ENCODE assay signal across 1 cellular context in the genomic region with DNA sequence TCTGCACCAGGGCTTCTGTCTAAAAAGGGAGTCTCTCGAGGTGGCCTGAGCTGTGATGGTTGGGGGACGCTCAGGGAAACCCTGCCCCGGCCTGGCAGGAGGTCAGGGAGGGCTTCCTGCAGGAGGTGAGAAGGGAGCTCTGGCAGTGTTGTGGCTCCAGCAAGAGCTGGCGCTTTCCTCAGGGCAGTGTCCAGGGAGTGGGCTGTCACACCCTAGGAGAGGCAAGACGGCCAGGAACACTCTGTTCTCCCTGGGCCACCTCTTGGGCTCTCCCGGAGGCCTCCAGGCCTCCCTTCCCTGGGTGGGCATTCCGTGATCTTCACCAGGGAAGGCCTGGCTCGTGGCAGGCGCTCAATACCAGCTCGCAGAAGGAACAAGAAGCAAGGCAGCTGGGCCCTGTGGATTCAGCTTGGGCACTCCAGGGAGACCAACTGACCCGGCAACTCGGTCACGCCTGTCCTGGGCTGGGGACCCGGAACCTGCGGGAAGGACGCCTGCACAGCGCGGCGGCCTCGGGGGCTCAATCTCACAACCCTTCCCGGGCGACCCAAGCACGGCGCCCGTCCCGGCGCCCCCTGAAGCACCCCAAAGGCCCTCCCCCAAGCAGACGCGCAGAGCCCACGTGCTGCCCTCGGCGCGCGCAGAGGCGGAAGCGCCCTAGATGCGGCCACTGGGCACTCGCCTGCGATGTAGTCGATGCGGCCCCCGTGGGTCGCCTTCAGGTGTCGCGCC.
TF ChIP-seq lines count a peak whose summit lies in the region.

No MANE protein-coding gene starts in this region.

TF ChIP-seq in HepG2, 621 proteins besides CTCF, POLR2A, EP300 and RAD21 (continued from another document and continues in another):
- TF ChIP-seq, protein P1, sequence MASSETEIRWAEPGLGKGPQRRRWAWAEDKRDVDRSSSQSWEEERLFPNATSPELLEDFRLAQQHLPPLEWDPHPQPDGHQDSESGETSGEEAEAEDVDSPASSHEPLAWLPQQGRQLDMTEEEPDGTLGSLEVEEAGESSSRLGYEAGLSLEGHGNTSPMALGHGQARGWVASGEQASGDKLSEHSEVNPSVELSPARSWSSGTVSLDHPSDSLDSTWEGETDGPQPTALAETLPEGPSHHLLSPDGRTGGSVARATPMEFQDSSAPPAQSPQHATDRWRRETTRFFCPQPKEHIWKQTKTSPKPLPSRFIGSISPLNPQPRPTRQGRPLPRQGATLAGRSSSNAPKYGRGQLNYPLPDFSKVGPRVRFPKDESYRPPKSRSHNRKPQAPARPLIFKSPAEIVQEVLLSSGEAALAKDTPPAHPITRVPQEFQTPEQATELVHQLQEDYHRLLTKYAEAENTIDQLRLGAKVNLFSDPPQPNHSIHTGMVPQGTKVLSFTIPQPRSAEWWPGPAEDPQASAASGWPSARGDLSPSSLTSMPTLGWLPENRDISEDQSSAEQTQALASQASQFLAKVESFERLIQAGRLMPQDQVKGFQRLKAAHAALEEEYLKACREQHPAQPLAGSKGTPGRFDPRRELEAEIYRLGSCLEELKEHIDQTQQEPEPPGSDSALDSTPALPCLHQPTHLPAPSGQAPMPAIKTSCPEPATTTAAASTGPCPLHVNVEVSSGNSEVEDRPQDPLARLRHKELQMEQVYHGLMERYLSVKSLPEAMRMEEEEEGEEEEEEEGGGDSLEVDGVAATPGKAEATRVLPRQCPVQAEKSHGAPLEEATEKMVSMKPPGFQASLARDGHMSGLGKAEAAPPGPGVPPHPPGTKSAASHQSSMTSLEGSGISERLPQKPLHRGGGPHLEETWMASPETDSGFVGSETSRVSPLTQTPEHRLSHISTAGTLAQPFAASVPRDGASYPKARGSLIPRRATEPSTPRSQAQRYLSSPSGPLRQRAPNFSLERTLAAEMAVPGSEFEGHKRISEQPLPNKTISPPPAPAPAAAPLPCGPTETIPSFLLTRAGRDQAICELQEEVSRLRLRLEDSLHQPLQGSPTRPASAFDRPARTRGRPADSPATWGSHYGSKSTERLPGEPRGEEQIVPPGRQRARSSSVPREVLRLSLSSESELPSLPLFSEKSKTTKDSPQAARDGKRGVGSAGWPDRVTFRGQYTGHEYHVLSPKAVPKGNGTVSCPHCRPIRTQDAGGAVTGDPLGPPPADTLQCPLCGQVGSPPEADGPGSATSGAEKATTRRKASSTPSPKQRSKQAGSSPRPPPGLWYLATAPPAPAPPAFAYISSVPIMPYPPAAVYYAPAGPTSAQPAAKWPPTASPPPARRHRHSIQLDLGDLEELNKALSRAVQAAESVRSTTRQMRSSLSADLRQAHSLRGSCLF (CRISPR knock-in tag; IDR thresholded peaks at IDR 0.05; ENCODE audit: borderline replicate concordance) = peak; percentile 70; the same call in 1 of the 2 replicates
- TF ChIP-seq ZNF143 (CRISPR knock-in tag; IDR thresholded peaks at IDR 0.05) = peak; percentile 32; the same call in 1 of the 2 replicates
- TF ChIP-seq NONO (IDR thresholded peaks at IDR 0.05) = no peak
- TF ChIP-seq NONO (CRISPR knock-in tag; conservative IDR thresholded peaks at IDR 0.05) = no peak
- TF ChIP-seq ZBTB7A (CRISPR knock-in tag; IDR thresholded peaks at IDR 0.05) = peak; percentile 57; the same call in 1 of the 2 replicates
- TF ChIP-seq BRD4 (CRISPR knock-in tag; IDR thresholded peaks at IDR 0.05) = peak; percentile 85; the same call in 1 of the 2 replicates
- TF ChIP-seq, protein P2, sequence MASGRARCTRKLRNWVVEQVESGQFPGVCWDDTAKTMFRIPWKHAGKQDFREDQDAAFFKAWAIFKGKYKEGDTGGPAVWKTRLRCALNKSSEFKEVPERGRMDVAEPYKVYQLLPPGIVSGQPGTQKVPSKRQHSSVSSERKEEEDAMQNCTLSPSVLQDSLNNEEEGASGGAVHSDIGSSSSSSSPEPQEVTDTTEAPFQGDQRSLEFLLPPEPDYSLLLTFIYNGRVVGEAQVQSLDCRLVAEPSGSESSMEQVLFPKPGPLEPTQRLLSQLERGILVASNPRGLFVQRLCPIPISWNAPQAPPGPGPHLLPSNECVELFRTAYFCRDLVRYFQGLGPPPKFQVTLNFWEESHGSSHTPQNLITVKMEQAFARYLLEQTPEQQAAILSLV (CRISPR knock-in tag; IDR thresholded peaks at IDR 0.05; ENCODE audit: borderline replicate concordance) = peak; percentile 81; the same call in 1 of the 2 replicates
- TF ChIP-seq HNF4A (CRISPR knock-in tag; IDR thresholded peaks at IDR 0.05) = peak; percentile 19; the same call in 1 of the 2 replicates
- TF ChIP-seq ZNF232 (CRISPR knock-in tag; IDR thresholded peaks at IDR 0.05; ENCODE audit: borderline replicate concordance) = peak; percentile 93; the same call in 1 of the 2 replicates
- TF ChIP-seq RARG (CRISPR knock-in tag; IDR thresholded peaks at IDR 0.05; ENCODE audit: low read depth) = 0 out of 2 replicates have a peak, but pooled peaks have one; percentile 84
- TF ChIP-seq, protein P3, sequence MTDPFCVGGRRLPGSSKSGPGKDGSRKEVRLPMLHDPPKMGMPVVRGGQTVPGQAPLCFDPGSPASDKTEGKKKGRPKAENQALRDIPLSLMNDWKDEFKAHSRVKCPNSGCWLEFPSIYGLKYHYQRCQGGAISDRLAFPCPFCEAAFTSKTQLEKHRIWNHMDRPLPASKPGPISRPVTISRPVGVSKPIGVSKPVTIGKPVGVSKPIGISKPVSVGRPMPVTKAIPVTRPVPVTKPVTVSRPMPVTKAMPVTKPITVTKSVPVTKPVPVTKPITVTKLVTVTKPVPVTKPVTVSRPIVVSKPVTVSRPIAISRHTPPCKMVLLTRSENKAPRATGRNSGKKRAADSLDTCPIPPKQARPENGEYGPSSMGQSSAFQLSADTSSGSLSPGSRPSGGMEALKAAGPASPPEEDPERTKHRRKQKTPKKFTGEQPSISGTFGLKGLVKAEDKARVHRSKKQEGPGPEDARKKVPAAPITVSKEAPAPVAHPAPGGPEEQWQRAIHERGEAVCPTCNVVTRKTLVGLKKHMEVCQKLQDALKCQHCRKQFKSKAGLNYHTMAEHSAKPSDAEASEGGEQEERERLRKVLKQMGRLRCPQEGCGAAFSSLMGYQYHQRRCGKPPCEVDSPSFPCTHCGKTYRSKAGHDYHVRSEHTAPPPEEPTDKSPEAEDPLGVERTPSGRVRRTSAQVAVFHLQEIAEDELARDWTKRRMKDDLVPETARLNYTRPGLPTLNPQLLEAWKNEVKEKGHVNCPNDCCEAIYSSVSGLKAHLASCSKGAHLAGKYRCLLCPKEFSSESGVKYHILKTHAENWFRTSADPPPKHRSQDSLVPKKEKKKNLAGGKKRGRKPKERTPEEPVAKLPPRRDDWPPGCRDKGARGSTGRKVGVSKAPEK (CRISPR knock-in tag; IDR thresholded peaks at IDR 0.05; ENCODE audit: borderline replicate concordance) = no peak
- TF ChIP-seq NKX3-1 (CRISPR knock-in tag; IDR thresholded peaks at IDR 0.05) = peak; percentile 90
- no peak for TF ChIP-seq NFE2L2 (IDR thresholded peaks at IDR 0.05; ENCODE audit: low read length)
- TF ChIP-seq PHF20 (CRISPR knock-in tag; IDR thresholded peaks at IDR 0.05) = peak; percentile 57; the same call in 1 of the 2 replicates
- 0 out of 2 replicates have a peak, but pooled peaks have one; percentile 76 for TF ChIP-seq NCOA5 (CRISPR knock-in tag; IDR thresholded peaks at IDR 0.05)
- TF ChIP-seq, protein P4, sequence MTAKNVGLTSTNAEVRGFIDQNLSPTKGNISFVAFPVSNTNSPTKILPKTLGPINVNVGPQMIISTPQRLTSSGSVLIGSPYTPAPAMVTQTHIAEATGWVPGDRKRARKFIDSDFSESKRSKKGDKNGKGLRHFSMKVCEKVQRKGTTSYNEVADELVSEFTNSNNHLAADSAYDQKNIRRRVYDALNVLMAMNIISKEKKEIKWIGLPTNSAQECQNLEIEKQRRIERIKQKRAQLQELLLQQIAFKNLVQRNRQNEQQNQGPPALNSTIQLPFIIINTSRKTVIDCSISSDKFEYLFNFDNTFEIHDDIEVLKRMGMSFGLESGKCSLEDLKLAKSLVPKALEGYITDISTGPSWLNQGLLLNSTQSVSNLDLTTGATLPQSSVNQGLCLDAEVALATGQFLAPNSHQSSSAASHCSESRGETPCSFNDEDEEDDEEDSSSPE (CRISPR knock-in tag; IDR thresholded peaks at IDR 0.05) = peak; percentile 72
- TF ChIP-seq, protein P5, sequence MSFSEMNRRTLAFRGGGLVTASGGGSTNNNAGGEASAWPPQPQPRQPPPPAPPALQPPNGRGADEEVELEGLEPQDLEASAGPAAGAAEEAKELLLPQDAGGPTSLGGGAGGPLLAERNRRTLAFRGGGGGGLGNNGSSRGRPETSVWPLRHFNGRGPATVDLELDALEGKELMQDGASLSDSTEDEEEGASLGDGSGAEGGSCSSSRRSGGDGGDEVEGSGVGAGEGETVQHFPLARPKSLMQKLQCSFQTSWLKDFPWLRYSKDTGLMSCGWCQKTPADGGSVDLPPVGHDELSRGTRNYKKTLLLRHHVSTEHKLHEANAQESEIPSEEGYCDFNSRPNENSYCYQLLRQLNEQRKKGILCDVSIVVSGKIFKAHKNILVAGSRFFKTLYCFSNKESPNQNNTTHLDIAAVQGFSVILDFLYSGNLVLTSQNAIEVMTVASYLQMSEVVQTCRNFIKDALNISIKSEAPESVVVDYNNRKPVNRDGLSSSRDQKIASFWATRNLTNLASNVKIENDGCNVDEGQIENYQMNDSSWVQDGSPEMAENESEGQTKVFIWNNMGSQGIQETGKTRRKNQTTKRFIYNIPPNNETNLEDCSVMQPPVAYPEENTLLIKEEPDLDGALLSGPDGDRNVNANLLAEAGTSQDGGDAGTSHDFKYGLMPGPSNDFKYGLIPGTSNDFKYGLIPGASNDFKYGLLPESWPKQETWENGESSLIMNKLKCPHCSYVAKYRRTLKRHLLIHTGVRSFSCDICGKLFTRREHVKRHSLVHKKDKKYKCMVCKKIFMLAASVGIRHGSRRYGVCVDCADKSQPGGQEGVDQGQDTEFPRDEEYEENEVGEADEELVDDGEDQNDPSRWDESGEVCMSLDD (CRISPR knock-in tag; IDR thresholded peaks at IDR 0.05; ENCODE audit: borderline replicate concordance) = peak; percentile 69; the same call in 1 of the 2 replicates
- TF ChIP-seq KMT2B (CRISPR knock-in tag; IDR thresholded peaks at IDR 0.05) = peak; percentile 64
- TF ChIP-seq SMAD9 (CRISPR knock-in tag; IDR thresholded peaks at IDR 0.05) = peak; percentile 60; the same call in 1 of the 2 replicates
- TF ChIP-seq AGO1 (IDR thresholded peaks at IDR 0.05; ENCODE audit: low read depth, low read length, poor library complexity, severe bottlenecking) = peak; percentile 8
- TF ChIP-seq, protein P6, sequence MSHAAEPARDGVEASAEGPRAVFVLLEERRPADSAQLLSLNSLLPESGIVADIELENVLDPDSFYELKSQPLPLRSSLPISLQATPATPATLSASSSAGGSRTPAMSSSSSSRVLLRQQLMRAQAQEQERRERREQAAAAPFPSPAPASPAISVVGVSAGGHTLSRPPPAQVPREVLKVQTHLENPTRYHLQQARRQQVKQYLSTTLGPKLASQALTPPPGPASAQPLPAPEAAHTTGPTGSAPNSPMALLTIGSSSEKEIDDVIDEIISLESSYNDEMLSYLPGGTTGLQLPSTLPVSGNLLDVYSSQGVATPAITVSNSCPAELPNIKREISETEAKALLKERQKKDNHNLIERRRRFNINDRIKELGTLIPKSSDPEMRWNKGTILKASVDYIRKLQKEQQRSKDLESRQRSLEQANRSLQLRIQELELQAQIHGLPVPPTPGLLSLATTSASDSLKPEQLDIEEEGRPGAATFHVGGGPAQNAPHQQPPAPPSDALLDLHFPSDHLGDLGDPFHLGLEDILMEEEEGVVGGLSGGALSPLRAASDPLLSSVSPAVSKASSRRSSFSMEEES (CRISPR knock-in tag; IDR thresholded peaks at IDR 0.05) = peak; percentile 73
- TF ChIP-seq CHCHD3 (CRISPR knock-in tag; IDR thresholded peaks at IDR 0.05) = peak; percentile 90; the same call in 1 of the 2 replicates
- 0 out of 2 replicates have a peak, but pooled peaks have one; percentile 6 for TF ChIP-seq ZNF589 (CRISPR knock-in tag; conservative IDR thresholded peaks at IDR 0.05)
- TF ChIP-seq SP5 (CRISPR knock-in tag; IDR thresholded peaks at IDR 0.05; ENCODE audit: borderline replicate concordance, low read depth) = peak; percentile 47; the same call in 1 of the 2 replicates
- 0 out of 2 replicates have a peak, but pooled peaks have one; percentile 35 for TF ChIP-seq ZNF34 (CRISPR knock-in tag; IDR thresholded peaks at IDR 0.05; ENCODE audit: borderline replicate concordance)
- TF ChIP-seq ZNF367 (CRISPR knock-in tag; IDR thresholded peaks at IDR 0.05; ENCODE audit: borderline replicate concordance) = peak; percentile 90; the same call in 1 of the 2 replicates
- peak; percentile 91 for TF ChIP-seq SRY (CRISPR knock-in tag; IDR thresholded peaks at IDR 0.05)
- 0 out of 2 replicates have a peak, but pooled peaks have one; percentile 18 for TF ChIP-seq ZNF552 (CRISPR knock-in tag; IDR thresholded peaks at IDR 0.05; ENCODE audit: borderline replicate concordance)
- TF ChIP-seq PAX8 (CRISPR knock-in tag; IDR thresholded peaks at IDR 0.05; ENCODE audit: borderline replicate concordance) = no peak
- TF ChIP-seq POLR2AphosphoS5 (IDR thresholded peaks at IDR 0.05; ENCODE audit: low read depth, low read length) = 0 out of 2 replicates have a peak, but pooled peaks have one; percentile 50
- TF ChIP-seq STAG1 (CRISPR knock-in tag; IDR thresholded peaks at IDR 0.05) = peak; percentile 10; the same call in 1 of the 2 replicates
- TF ChIP-seq KAT8 (CRISPR knock-in tag; IDR thresholded peaks at IDR 0.05) = peak; percentile 87; the same call in 1 of the 2 replicates
- no peak; the same call in 1 of the 2 replicates for TF ChIP-seq MTF1 (CRISPR knock-in tag; IDR thresholded peaks at IDR 0.05)
- TF ChIP-seq ZFAT (CRISPR knock-in tag; conservative IDR thresholded peaks at IDR 0.05) = no peak
- TF ChIP-seq SALL2 (CRISPR knock-in tag; IDR thresholded peaks at IDR 0.05) = peak; percentile 19; the same call in 1 of the 2 replicates
- TF ChIP-seq RNF2 (conservative IDR thresholded peaks at IDR 0.05; ENCODE audit: low read depth) = peak; percentile 82
- peak; percentile 63; the same call in 1 of the 2 replicates for TF ChIP-seq ZBTB20 (CRISPR knock-in tag; IDR thresholded peaks at IDR 0.05; ENCODE audit: borderline replicate concordance, low read depth)
- TF ChIP-seq, protein P7, sequence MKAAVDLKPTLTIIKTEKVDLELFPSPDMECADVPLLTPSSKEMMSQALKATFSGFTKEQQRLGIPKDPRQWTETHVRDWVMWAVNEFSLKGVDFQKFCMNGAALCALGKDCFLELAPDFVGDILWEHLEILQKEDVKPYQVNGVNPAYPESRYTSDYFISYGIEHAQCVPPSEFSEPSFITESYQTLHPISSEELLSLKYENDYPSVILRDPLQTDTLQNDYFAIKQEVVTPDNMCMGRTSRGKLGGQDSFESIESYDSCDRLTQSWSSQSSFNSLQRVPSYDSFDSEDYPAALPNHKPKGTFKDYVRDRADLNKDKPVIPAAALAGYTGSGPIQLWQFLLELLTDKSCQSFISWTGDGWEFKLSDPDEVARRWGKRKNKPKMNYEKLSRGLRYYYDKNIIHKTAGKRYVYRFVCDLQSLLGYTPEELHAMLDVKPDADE (CRISPR knock-in tag; IDR thresholded peaks at IDR 0.05) = no peak
- TF ChIP-seq GATAD1 (CRISPR knock-in tag; IDR thresholded peaks at IDR 0.05) = peak; percentile 57; the same call in 1 of the 2 replicates
- TF ChIP-seq MIER2 (CRISPR knock-in tag; IDR thresholded peaks at IDR 0.05) = 0 out of 2 replicates have a peak, but pooled peaks have one; percentile 14
- no peak for TF ChIP-seq RAD51 (IDR thresholded peaks at IDR 0.05; ENCODE audit: borderline replicate concordance)
